ENCODE assay signal across 11 cellular contexts in the genomic region with DNA sequence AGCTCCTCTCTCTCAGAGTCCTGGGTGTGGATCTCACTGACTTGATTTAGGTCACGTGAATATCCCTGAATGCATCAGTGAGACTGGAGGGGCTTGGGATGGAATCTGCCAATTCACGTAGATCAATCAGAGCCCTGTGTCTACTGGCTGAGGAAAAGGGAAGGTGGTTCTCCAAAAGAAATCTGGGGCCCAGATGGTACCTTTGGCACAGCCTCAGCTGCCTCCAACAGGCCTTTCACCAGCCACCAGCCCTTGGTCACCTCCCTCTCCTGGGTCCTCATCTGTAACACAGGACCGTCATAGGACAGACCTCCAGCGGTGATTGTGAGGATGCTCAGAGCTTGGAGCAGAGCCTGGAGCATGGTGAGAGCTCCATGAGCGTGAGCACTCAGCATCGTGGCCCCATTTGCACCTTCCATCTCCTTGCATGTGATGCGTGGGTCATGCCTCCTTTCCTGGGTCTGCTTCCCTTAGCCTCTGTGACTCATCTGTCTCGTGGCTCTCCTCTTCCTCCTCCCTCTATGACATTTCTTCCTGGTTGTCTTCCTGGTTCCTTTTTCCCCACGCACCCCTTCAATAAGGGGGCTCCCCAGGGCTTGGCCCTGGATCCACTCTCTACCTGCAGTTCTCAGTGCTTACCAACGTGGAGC. TPM values are rescaled to one million over a fixed set of nuclear protein-coding genes. Genes with fewer than 3 reads are reported as not detected.
A peak's percentile ranks its signal among the peaks of the same experiment; 100 is the strongest.
DNase-seq lines count a peak whose midpoint lies in the region; ATAC-seq, FAIRE-seq and TF ChIP-seq lines count a peak whose summit lies in the region.
"Had no signal": no experiment of that assay in that cellular context is flagged by ENCODE, and none has a peak within 500 bp of the region (broad histone marks: within the 10 kb centered on the region; RNA-seq: fewer than 3 reads in every experiment).

No MANE protein-coding gene starts in this region.

- H3K27me3 Mint-ChIP-seq in naive thymus-derived CD4-positive, alpha-beta T cell = peaks cover 0 to 7% (median 0%) of the 10 kb centered on the region in 5 donors
- H3K27me3 Mint-ChIP-seq in activated CD8-positive, alpha-beta T cell treated with anti-CD3 and anti-CD28 coated beads, Interleukin-2, amount 10 ng/mL, durations not matched to agents 7 days and 5 days (ENCODE audit: low read depth) = peaks cover 6% of the 10 kb centered on the region

- H3K4me3 ChIP-seq in IMR-90 (ENCODE audit: insufficient read depth, low read depth, low read length) (no peak overlapping the region), small intestine (ENCODE audit: low read depth in 1 of 2, low read length in 2 of 2) (no peak overlapping the region)
- no peak overlapping the region for H3K4me3 ChIP-seq in naive thymus-derived CD4-positive, alpha-beta T cell (ENCODE audit: low read length)

- H3K4me1 ChIP-seq in IMR-90 (ENCODE audit: control insufficient read depth, insufficient read depth, low read length) (peaks cover 8% of the 10 kb centered on the region), small intestine (ENCODE audit: control insufficient read depth in 2 of 2, insufficient read depth in 1 of 2, low read depth in 1 of 2, low read length in 1 of 2) (peaks cover 0 to 2% of the 10 kb centered on the region in 2 donors)
- H3K4me1 ChIP-seq in naive thymus-derived CD4-positive, alpha-beta T cell (ENCODE audit: control insufficient read depth in 2 of 2, insufficient read depth in 2 of 2, low read length in 2 of 2) = no peaks in the 10 kb centered on the region

- H4K91ac ChIP-seq in IMR-90 (ENCODE audit: insufficient read depth, low read depth, low read length) = peak overlapping the region; percentile 65

- H3K27ac ChIP-seq in C4-2B (peak overlapping the region; percentile 5), IMR-90 (ENCODE audit: insufficient read depth, low read length) (peak overlapping the region; percentile 28; the same call in 1 of the 2 replicates), small intestine (ENCODE audit: low read depth in 1 of 2, low read length in 1 of 2) (no peak overlapping the region)
- H3K27ac ChIP-seq in naive thymus-derived CD4-positive, alpha-beta T cell (ENCODE audit: low read depth, low read length) = no peak overlapping the region

- H3K14ac ChIP-seq in IMR-90 (replicated peaks; ENCODE audit: low read depth, low read length) = peak overlapping the region; percentile 62

- 68% methylated on average over 6 of the region's 10 CpGs; no CpG with 5 or more reads in 1 of the 2 experiments for WGBS in IMR-90 (ENCODE audit: extremely low coverage in 2 of 2, insufficient read length in 1 of 2), 2 experiments
- WGBS in small intestine, 3 donors = 76 to 80% (median 79%) methylated on average over 10 of the region's 10 CpGs

- no peak for FAIRE-seq in small intestine (lab: Jason Lieb, UNC)

- H4K20me1 ChIP-seq in IMR-90 (ENCODE audit: insufficient read depth, low read length) = peaks cover 12% of the 10 kb centered on the region; the same call in 1 of the 2 replicates

- intact Hi-C loops in IMR-90 (cut with micrococcal nuclease) = loop anchor here (1.0 to 10.0 kb wide), 3 partner anchors 20 to 320 kb away; no protein-coding TSS in a partner anchor
- intact Hi-C loops in naive thymus-derived CD4-positive, alpha-beta T cell (cut with micrococcal nuclease) = loop anchor here (1.0 to 5.0 kb wide), 4 partner anchors 57 to 530 kb away; no protein-coding TSS in a partner anchor

- H4K8ac ChIP-seq in IMR-90 (ENCODE audit: low read depth in 2 of 2, low read length in 2 of 2) = peak overlapping the region in 1 of 2 experiments; percentile 43; a peak in 2 of 4 replicates

- TF ChIP-seq RAD21 in IMR-90 (IDR thresholded peaks at IDR 0.05; ENCODE audit: low read length) = no peak

- H3K56ac ChIP-seq in IMR-90 (ENCODE audit: extremely low read depth, insufficient read depth, low read length) = peak overlapping the region; percentile 40; the same call in 1 of the 2 replicates

- peak overlapping the region; percentile 79 for H2BK5ac ChIP-seq in IMR-90 (ENCODE audit: low read depth, low read length, poor library complexity, severe bottlenecking)

- no peaks in the 10 kb centered on the region for H3K9me3 Mint-ChIP-seq in naive thymus-derived CD4-positive, alpha-beta T cell
- H3K9me3 Mint-ChIP-seq in activated CD8-positive, alpha-beta T cell treated with anti-CD3 and anti-CD28 coated beads, Interleukin-2, amount 10 ng/mL, durations not matched to agents 7 days and 5 days (ENCODE audit: insufficient read depth) = no peaks in the 10 kb centered on the region

- CTCF ChIA-PET in IMR-90 (lab: Yijun Ruan, JAX) = interaction anchor here (1.1 to 1.6 kb wide), 4 partner anchors 20 to 58 kb away, joined by 3 to 14 read pairs (median 3); no protein-coding TSS in a partner anchor
- CTCF ChIA-PET in naive thymus-derived CD4-positive, alpha-beta T cell (lab: Charles Lee) = interaction anchor here (0.7 to 7.3 kb wide), 21 partner anchors 11 to 674 kb away, joined by 3 to 120 read pairs (median 5); partner anchors contain the start of genes ATF4, RPS19BP1 and TAB1
- CTCF ChIA-PET in activated CD8-positive, alpha-beta T cell treated with anti-CD3 and anti-CD28 coated beads, Interleukin-2, amount 10 ng/mL, durations not matched to agents 7 days and 5 days (lab: Charles Lee) = interaction anchor here (0.6 to 10.2 kb wide), 18 partner anchors 8 to 545 kb away, joined by 3 to 264 read pairs (median 6); partner anchors contain the start of genes ATF4, MIEF1 and TAB1

- POLR2A ChIA-PET in IMR-90 (lab: Charles Lee; ENCODE audit: unreplicated experiment) = interaction anchor here (0.6 kb wide), 1 partner anchor 54 kb away, joined by 3 read pairs; no protein-coding TSS in a partner anchor
- POLR2A ChIA-PET in naive thymus-derived CD4-positive, alpha-beta T cell (lab: Charles Lee) = interaction anchor here (0.9 to 3.1 kb wide), 10 partner anchors 9 to 175 kb away, joined by 3 to 31 read pairs (median 5); partner anchors contain the start of gene RPL3
- POLR2A ChIA-PET in activated CD8-positive, alpha-beta T cell treated with anti-CD3 and anti-CD28 coated beads, Interleukin-2, amount 10 ng/mL, durations not matched to agents 7 days and 5 days (lab: Charles Lee) = interaction anchor here (1.0 to 2.3 kb wide), 5 partner anchors 7 to 35 kb away, joined by 3 to 10 read pairs (median 7); partner anchors contain the start of genes ATF4 and MIEF1

- H3K9me3 ChIP-seq in IMR-90 (ENCODE audit: control insufficient read depth, insufficient read depth, low read length) = no peaks in the 10 kb centered on the region
- H3K9me3 ChIP-seq in naive thymus-derived CD4-positive, alpha-beta T cell (ENCODE audit: control insufficient read depth in 2 of 3, low read length in 3 of 3) = no peaks in the 10 kb centered on the region
- H3K9me3 ChIP-seq in small intestine (ENCODE audit: control insufficient read depth, low read depth) = no peaks in the 10 kb centered on the region

- in situ Hi-C loops in IMR-90 (cut with MboI; ENCODE audit: low sequenced_read_pairs) = no loop called here

- no peak overlapping the region for H3K9ac ChIP-seq in IMR-90 (ENCODE audit: low read depth, low read length)

- H2AFZ ChIP-seq in IMR-90 (replicated peaks; ENCODE audit: low read length, poor library complexity) = peak overlapping the region; percentile 69

- peak overlapping the region; percentile 53 for H2BK20ac ChIP-seq in IMR-90 (ENCODE audit: low read depth, low read length)

- H3K9me1 ChIP-seq in IMR-90 (ENCODE audit: insufficient read depth, low read length) = peaks cover 22% of the 10 kb centered on the region

- no peaks in the 10 kb centered on the region for H3K27me3 ChIP-seq in IMR-90 (ENCODE audit: control insufficient read depth, insufficient read depth, low read length)
- no peaks in the 10 kb centered on the region for H3K27me3 ChIP-seq in naive thymus-derived CD4-positive, alpha-beta T cell (ENCODE audit: control insufficient read depth in 2 of 2, insufficient read depth in 2 of 2, low read length in 2 of 2)
- no peaks in the 10 kb centered on the region for H3K27me3 ChIP-seq in small intestine (ENCODE audit: control insufficient read depth in 2 of 2, insufficient read depth in 2 of 2, low read length in 2 of 2)

- H4K5ac ChIP-seq in IMR-90 (ENCODE audit: low read depth, low read length) = no peak overlapping the region

- 0 out of 2 replicates have a peak overlapping the region, but pooled peaks have one; percentile 2 for H3K18ac ChIP-seq in IMR-90 (ENCODE audit: low read depth, low read length)

- no peak for ATAC-seq in IMR-90 (ENCODE audit: low read depth)
- ATAC-seq in naive thymus-derived CD4-positive, alpha-beta T cell = peak; percentile 21
- no peak for ATAC-seq in activated CD8-positive, alpha-beta T cell treated with anti-CD3 and anti-CD28 coated beads, Interleukin-2, amount 10 ng/mL, durations not matched to agents 7 days and 5 days

- no TSS peak for BruUV-seq in IMR-90 (replicated peaks; lab: Mats Ljungman, UMichigan)

- H3K23ac ChIP-seq in IMR-90 (ENCODE audit: low read depth, low read length) = peak overlapping the region; percentile 72

- no peak overlapping the region for H3K4me3 Mint-ChIP-seq in naive thymus-derived CD4-positive, alpha-beta T cell
- H3K4me3 Mint-ChIP-seq in activated CD8-positive, alpha-beta T cell treated with anti-CD3 and anti-CD28 coated beads, Interleukin-2, amount 10 ng/mL, durations not matched to agents 7 days and 5 days = no peak overlapping the region
- H3K4me3 Mint-ChIP-seq: H9 had no signal

- TF ChIP-seq CTCF in C4-2B (conservative IDR thresholded peaks at IDR 0.05) (no peak), IMR-90 (conservative IDR thresholded peaks at IDR 0.05; ENCODE audit: low read depth, low read length) (no peak)

- dilution Hi-C loops in IMR-90 (cut with HindIII; ENCODE audit: low sequenced_read_pairs, unreplicated experiment) = no loop called here

- peak overlapping the region; percentile 75; the same call in 2 of the 3 replicates for H2BK15ac ChIP-seq in IMR-90 (ENCODE audit: low read depth, low read length)

- H3K4ac ChIP-seq in IMR-90 (ENCODE audit: low read depth, low read length) = peak overlapping the region; percentile 78

- DNase-seq in IMR-90 (peak; percentile 20), cerebellar cortex (ENCODE audit: low spot score) (peak; percentile 68), small intestine (no peak), putamen (ENCODE audit: low spot score) (no peak), HuH-7.5 (ENCODE audit: low spot score) (no peak)
- no peak for DNase-seq in naive thymus-derived CD4-positive, alpha-beta T cell
- DNase-seq in activated CD8-positive, alpha-beta T cell treated with anti-CD3 and anti-CD28 coated beads, Interleukin-2, amount 10 ng/mL, durations not matched to agents 7 days and 5 days = no peak
- DNase-seq: cerebellar nuclear complex had no signal

- H3K27ac Mint-ChIP-seq in naive thymus-derived CD4-positive, alpha-beta T cell = peak overlapping the region in 2 of 9 donors; percentile 41 to 59
- H3K27ac Mint-ChIP-seq in activated CD8-positive, alpha-beta T cell treated with anti-CD3 and anti-CD28 coated beads, Interleukin-2, amount 10 ng/mL, durations not matched to agents 7 days and 5 days = no peak overlapping the region

- peak overlapping the region; percentile 91; the same call in 1 of the 2 replicates for H2AK5ac ChIP-seq in IMR-90 (ENCODE audit: low read depth, low read length)

- H3K4me1 Mint-ChIP-seq in naive thymus-derived CD4-positive, alpha-beta T cell = peaks cover 16 to 30% (median 22%) of the 10 kb centered on the region in 7 donors
- peaks cover 37% of the 10 kb centered on the region for H3K4me1 Mint-ChIP-seq in activated CD8-positive, alpha-beta T cell treated with anti-CD3 and anti-CD28 coated beads, Interleukin-2, amount 10 ng/mL, durations not matched to agents 7 days and 5 days (ENCODE audit: low read depth)

- H3K36me3 ChIP-seq in IMR-90 (ENCODE audit: control insufficient read depth, insufficient read depth, low read length) = no peaks in the 10 kb centered on the region
- H3K36me3 ChIP-seq in naive thymus-derived CD4-positive, alpha-beta T cell (ENCODE audit: control insufficient read depth in 2 of 3, insufficient read depth in 3 of 3, low read length in 3 of 3) = no peaks in the 10 kb centered on the region
- peaks cover 0 to 4% of the 10 kb centered on the region in 2 donors for H3K36me3 ChIP-seq in small intestine (ENCODE audit: control insufficient read depth in 2 of 2, insufficient read depth in 2 of 2, low read length in 2 of 2)

- TF ChIP-seq POLR2A in IMR-90 (IDR thresholded peaks at IDR 0.05; ENCODE audit: low read depth, low read length) = no peak

- peaks cover 0 to 8% of the 10 kb centered on the region in 2 experiments; a peak in 1 of 4 replicates for H3K79me1 ChIP-seq in IMR-90 (ENCODE audit: low read depth in 1 of 2, low read length in 2 of 2)

- H2BK120ac ChIP-seq in IMR-90 (ENCODE audit: low read depth, low read length) = peak overlapping the region; percentile 85

- no peak overlapping the region for H3K4me2 ChIP-seq in IMR-90 (ENCODE audit: low read depth, low read length)

- no peaks in the 10 kb centered on the region for H3K36me3 Mint-ChIP-seq in naive thymus-derived CD4-positive, alpha-beta T cell
- H3K36me3 Mint-ChIP-seq in activated CD8-positive, alpha-beta T cell treated with anti-CD3 and anti-CD28 coated beads, Interleukin-2, amount 10 ng/mL, durations not matched to agents 7 days and 5 days (ENCODE audit: low read depth) = no peaks in the 10 kb centered on the region

- H2AK9ac ChIP-seq in IMR-90 (replicated peaks; ENCODE audit: low read depth, low read length, poor library complexity) = peak overlapping the region; percentile 73

RNA-seq across cellular contexts. Expression of gene MIEF1, which starts 7.5 kb away (rescaled TPM):
- 9.7 and 12.2 TPM in 2 replicates for total RNA-seq in IMR-90 (2012; rRNA removed)
- polyA plus RNA-seq in IMR-90 (2012; rRNA removed) (15.0 and 16.9 TPM in 2 replicates), small intestine (10 to 100 TPM; 12.2 to 22.1 (median 15.4) TPM)
- polyA plus RNA-seq in IMR-90 (2012; cell fraction: cytosol; rRNA removed) = 9.7 and 13.5 TPM in 2 replicates
- polyA plus RNA-seq in IMR-90 (2012; cell fraction: nucleus; rRNA removed; ENCODE audit: low replicate concordance) = 8.6 and 12.3 TPM in 2 replicates
- total RNA-seq in naive thymus-derived CD4-positive, alpha-beta T cell = 10 to 100 TPM; 17.5 to 42.3 (median 37.3) TPM
- polyA plus RNA-seq in naive thymus-derived CD4-positive, alpha-beta T cell = 10 to 100 TPM; 27.8 to 33.2 TPM
- 10 to 100 TPM; 37.9 to 38.2 TPM for total RNA-seq in activated CD8-positive, alpha-beta T cell treated with anti-CD3 and anti-CD28 coated beads, Interleukin-2, amount 10 ng/mL, durations not matched to agents 7 days and 5 days

RNA-seq across cellular contexts. Expression of gene ATF4, which starts 25.8 kb away (rescaled TPM):
- 136 and 148 TPM in 2 replicates for total RNA-seq in IMR-90 (2012; rRNA removed)
- polyA plus RNA-seq in IMR-90 (2012; rRNA removed) = 662 and 949 TPM in 2 replicates
- polyA plus RNA-seq in IMR-90 (2012; cell fraction: cytosol; rRNA removed) = 533 and 881 TPM in 2 replicates
- polyA plus RNA-seq in IMR-90 (2012; cell fraction: nucleus; rRNA removed; ENCODE audit: low replicate concordance) = 1,013 and 1,510 TPM in 2 replicates
- total RNA-seq in naive thymus-derived CD4-positive, alpha-beta T cell = 100 to 1,000 TPM; 235 to 293 (median 244) TPM
- 100 to 1,000 TPM in 1 of 2 donors, 10 to 100 TPM in 1; 68.9 to 118 TPM for polyA plus RNA-seq in naive thymus-derived CD4-positive, alpha-beta T cell
- polyA plus RNA-seq in small intestine = 100 to 1,000 TPM; 471 to 709 (median 539) TPM
- 100 to 1,000 TPM; 412 to 426 TPM for total RNA-seq in activated CD8-positive, alpha-beta T cell treated with anti-CD3 and anti-CD28 coated beads, Interleukin-2, amount 10 ng/mL, durations not matched to agents 7 days and 5 days

RNA-seq across cellular contexts. Expression of gene MGAT3, which starts 37.8 kb away (rescaled TPM):
- 0.28 and 0.36 TPM in 2 replicates for total RNA-seq in IMR-90 (2012; rRNA removed)
- polyA plus RNA-seq in IMR-90 (2012; rRNA removed) (1.1 TPM in 2 replicates), small intestine (10 to 100 TPM; 11.1 to 21.6 (median 12.7) TPM)
- polyA plus RNA-seq in IMR-90 (2012; cell fraction: cytosol; rRNA removed) = 0.38 and 0.99 TPM in 2 replicates
- 1.0 and 1.5 TPM in 2 replicates for polyA plus RNA-seq in IMR-90 (2012; cell fraction: nucleus; rRNA removed; ENCODE audit: low replicate concordance)
- total RNA-seq in naive thymus-derived CD4-positive, alpha-beta T cell = 1 to 10 TPM in 3 of 5 experiments, under 1 TPM in 2; 0.57 to 3.2 (median 1.0) TPM
- polyA plus RNA-seq in naive thymus-derived CD4-positive, alpha-beta T cell = not detected
- total RNA-seq in activated CD8-positive, alpha-beta T cell treated with anti-CD3 and anti-CD28 coated beads, Interleukin-2, amount 10 ng/mL, durations not matched to agents 7 days and 5 days = 10 to 100 TPM in 1 of 2 experiments, 1 to 10 TPM in 1; 9.1 to 10.0 TPM
- total RNA-seq: RPMI7951 had no signal

RNA-seq across cellular contexts. Expression of gene RPS19BP1, which starts 38.0 kb away (rescaled TPM):
- 33.0 and 33.6 TPM in 2 replicates for total RNA-seq in IMR-90 (2012; rRNA removed)
- polyA plus RNA-seq in IMR-90 (2012; rRNA removed) = 95.4 and 117 TPM in 2 replicates
- 117 and 206 TPM in 2 replicates for polyA plus RNA-seq in IMR-90 (2012; cell fraction: cytosol; rRNA removed)
- 65.7 and 74.5 TPM in 2 replicates for polyA plus RNA-seq in IMR-90 (2012; cell fraction: nucleus; rRNA removed; ENCODE audit: low replicate concordance)
- total RNA-seq in naive thymus-derived CD4-positive, alpha-beta T cell = 10 to 100 TPM; 35.2 to 67.4 (median 61.5) TPM
- polyA plus RNA-seq in naive thymus-derived CD4-positive, alpha-beta T cell = 100 to 1,000 TPM in 1 of 2 donors, 10 to 100 TPM in 1; 98.6 to 162 TPM
- 100 to 1,000 TPM; 179 to 186 (median 183) TPM for polyA plus RNA-seq in small intestine
- 10 to 100 TPM; 80.1 to 80.2 TPM for total RNA-seq in activated CD8-positive, alpha-beta T cell treated with anti-CD3 and anti-CD28 coated beads, Interleukin-2, amount 10 ng/mL, durations not matched to agents 7 days and 5 days

Comparison
In these comparisons a context has a peak if more than half of its experiments do, and no peak if none do; other contexts are left out.
1. H3K27ac ChIP-seq: peak in C4-2B (single experiment) and IMR-90 (single experiment); none in naive thymus-derived CD4-positive, alpha-beta T cell (single experiment) and small intestine (0 of 2).
2. DNase-seq: peak in IMR-90 (single experiment) and cerebellar cortex (single experiment); none in naive thymus-derived CD4-positive, alpha-beta T cell (0 of 9), small intestine (single experiment), activated CD8-positive, alpha-beta T cell treated with anti-CD3 and anti-CD28 coated beads, Interleukin-2, amount 10 ng/mL, durations not matched to agents 7 days and 5 days (single experiment), putamen (single experiment) and HuH-7.5 (single experiment).